ENCODE assay signal across 8 cellular contexts in genomic region chr11:11786771-11787170, GRCh38. TPM values are rescaled to one million over a fixed set of nuclear protein-coding genes. Genes with fewer than 3 reads are reported as not detected.
DNase-seq lines count a peak whose midpoint lies in the region; TF ChIP-seq lines count a peak whose summit lies in the region.

No MANE protein-coding gene starts in this region.

- H3K9me3 ChIP-seq in ascending aorta = no peaks in the 10 kb centered on the region

- intact Hi-C loops in ascending aorta (cut with DNase I) = loop anchor here (1.0 to 10.0 kb wide), 4 partner anchors 652 to 994 kb away; no protein-coding TSS in a partner anchor
- intact Hi-C loops in activated T-helper 2 cell treated with anti-CD3 and anti-CD28 coated beads, Interferon-gamma antibody, Interleukin-2, Interleukin-4, amounts not matched to agents 10 μg/mL and 5 μg/mL and 100 μg/mL, durations not matched to agents 14 hours and 24 hours and 36 hours (cut with micrococcal nuclease) = loop anchor here (1.0 to 5.0 kb wide), 3 partner anchors 256 to 994 kb away; no protein-coding TSS in a partner anchor

- H3K36me3 Mint-ChIP-seq in activated T-helper 2 cell treated with anti-CD3 and anti-CD28 coated beads, Interferon-gamma antibody, Interleukin-2, Interleukin-4, amounts not matched to agents 10 μg/mL and 5 μg/mL and 100 μg/mL, durations not matched to agents 14 hours and 24 hours and 36 hours (ENCODE audit: low read depth) = no peaks in the 10 kb centered on the region

- H3K4me3 ChIP-seq in ascending aorta = no peak overlapping the region

- no peaks in the 10 kb centered on the region for H3K9me3 Mint-ChIP-seq in activated T-helper 2 cell treated with anti-CD3 and anti-CD28 coated beads, Interferon-gamma antibody, Interleukin-2, Interleukin-4, amounts not matched to agents 10 μg/mL and 5 μg/mL and 100 μg/mL, durations not matched to agents 14 hours and 24 hours and 36 hours

- no peak overlapping the region for H3K27ac Mint-ChIP-seq in activated T-helper 2 cell treated with anti-CD3 and anti-CD28 coated beads, Interferon-gamma antibody, Interleukin-2, Interleukin-4, amounts not matched to agents 10 μg/mL and 5 μg/mL and 100 μg/mL, durations not matched to agents 14 hours and 24 hours and 36 hours

- H3K4me1 Mint-ChIP-seq in activated T-helper 2 cell treated with anti-CD3 and anti-CD28 coated beads, Interferon-gamma antibody, Interleukin-2, Interleukin-4, amounts not matched to agents 10 μg/mL and 5 μg/mL and 100 μg/mL, durations not matched to agents 14 hours and 24 hours and 36 hours (ENCODE audit: low read depth) = no peaks in the 10 kb centered on the region

- peak; percentile 3 for DNase-seq in AG09319 (ENCODE audit: extremely low read depth, low read depth)
- DNase-seq in HT-29 (ENCODE audit: low spot score) = peak; percentile 12
- no peak for DNase-seq in ascending aorta (ENCODE audit: low spot score in 2 of 2)
- peak; percentile 50 for DNase-seq in kidney tubule cell (ENCODE audit: low spot score)
- DNase-seq in cortex of kidney (lab: John Stamatoyannopoulos, UW) = no peak
- no peak for DNase-seq in dedifferentiated amniotic fluid mesenchymal stem cell (ENCODE audit: extremely low spot score)
- DNase-seq in AML-193 (lab: John Stamatoyannopoulos, UW) = no peak
- no peak for DNase-seq in activated T-helper 2 cell treated with anti-CD3 and anti-CD28 coated beads, Interferon-gamma antibody, Interleukin-2, Interleukin-4, amounts not matched to agents 10 μg/mL and 5 μg/mL and 100 μg/mL, durations not matched to agents 14 hours and 24 hours and 36 hours (ENCODE audit: low spot score)

- TF ChIP-seq CTCF in AG09319 (IDR thresholded peaks at IDR 0.05; ENCODE audit: low read depth, low read length) (peak; percentile 57), ascending aorta (IDR thresholded peaks at IDR 0.05) (peak; percentile 14 to 61 (median 38))

- no peaks in the 10 kb centered on the region for H3K27me3 ChIP-seq in ascending aorta

- no peaks in the 10 kb centered on the region for H3K4me1 ChIP-seq in ascending aorta

- peaks cover 5% of the 10 kb centered on the region for H3K27me3 Mint-ChIP-seq in activated T-helper 2 cell treated with anti-CD3 and anti-CD28 coated beads, Interferon-gamma antibody, Interleukin-2, Interleukin-4, amounts not matched to agents 10 μg/mL and 5 μg/mL and 100 μg/mL, durations not matched to agents 14 hours and 24 hours and 36 hours (ENCODE audit: low read depth)

- no peaks in the 10 kb centered on the region for H3K36me3 ChIP-seq in ascending aorta

- H3K27ac ChIP-seq in ascending aorta = no peak overlapping the region

- H3K4me3 Mint-ChIP-seq in activated T-helper 2 cell treated with anti-CD3 and anti-CD28 coated beads, Interferon-gamma antibody, Interleukin-2, Interleukin-4, amounts not matched to agents 10 μg/mL and 5 μg/mL and 100 μg/mL, durations not matched to agents 14 hours and 24 hours and 36 hours (ENCODE audit: low read depth) = no peak overlapping the region

RNA-seq across cellular contexts. Expression of gene USP47, which starts 55.0 kb away (rescaled TPM):
- total RNA-seq in HT-29 (2014; rRNA removed; shearing (Covaris generic)) = 26.9 and 29.0 TPM in 2 replicates
- 18.2 TPM for total RNA-seq in ascending aorta
- 52.1 and 55.8 TPM in 2 replicates for total RNA-seq in activated T-helper 2 cell treated with anti-CD3 and anti-CD28 coated beads, Interferon-gamma antibody, Interleukin-2, Interleukin-4, amounts not matched to agents 10 μg/mL and 5 μg/mL and 100 μg/mL, durations not matched to agents 14 hours and 24 hours and 36 hours

Comparison
In these comparisons a context has a peak if more than half of its experiments do, and no peak if none do; other contexts are left out.
1. DNase-seq: peak in AG09319 (single experiment), HT-29 (single experiment) and kidney tubule cell (single experiment); none in ascending aorta (0 of 2), cortex of kidney (single experiment), dedifferentiated amniotic fluid mesenchymal stem cell (single experiment), AML-193 (0 of 2) and activated T-helper 2 cell treated with anti-CD3 and anti-CD28 coated beads, Interferon-gamma antibody, Interleukin-2, Interleukin-4, amounts not matched to agents 10 μg/mL and 5 μg/mL and 100 μg/mL, durations not matched to agents 14 hours and 24 hours and 36 hours (single experiment).